1 cellular context compared by ENCODE assay signal in genomic region chr1:44724408-44725308, GRCh38.
A peak's percentile ranks its signal among the peaks of the same experiment; 100 is the strongest.
TF ChIP-seq lines count a peak whose summit lies in the region.

No MANE protein-coding gene starts in this region.

TF ChIP-seq in K562, 482 proteins besides CTCF, POLR2A, EP300 and RAD21:
- TF ChIP-seq ARHGAP35 (IDR thresholded peaks at IDR 0.05; ENCODE audit: partially characterized antibody) = no peak
- peak in 1 of 3 experiments; percentile 19 for TF ChIP-seq YY1 (IDR thresholded peaks at IDR 0.05; ENCODE audit: borderline replicate concordance in 1 of 3, control insufficient read depth in 1 of 3, extremely low read depth in 1 of 3, insufficient read depth in 3 of 3, insufficient read length in 1 of 3, insufficient replicate concordance in 2 of 3, low read depth in 1 of 3, low read length in 2 of 3)
- TF ChIP-seq, protein P1, sequence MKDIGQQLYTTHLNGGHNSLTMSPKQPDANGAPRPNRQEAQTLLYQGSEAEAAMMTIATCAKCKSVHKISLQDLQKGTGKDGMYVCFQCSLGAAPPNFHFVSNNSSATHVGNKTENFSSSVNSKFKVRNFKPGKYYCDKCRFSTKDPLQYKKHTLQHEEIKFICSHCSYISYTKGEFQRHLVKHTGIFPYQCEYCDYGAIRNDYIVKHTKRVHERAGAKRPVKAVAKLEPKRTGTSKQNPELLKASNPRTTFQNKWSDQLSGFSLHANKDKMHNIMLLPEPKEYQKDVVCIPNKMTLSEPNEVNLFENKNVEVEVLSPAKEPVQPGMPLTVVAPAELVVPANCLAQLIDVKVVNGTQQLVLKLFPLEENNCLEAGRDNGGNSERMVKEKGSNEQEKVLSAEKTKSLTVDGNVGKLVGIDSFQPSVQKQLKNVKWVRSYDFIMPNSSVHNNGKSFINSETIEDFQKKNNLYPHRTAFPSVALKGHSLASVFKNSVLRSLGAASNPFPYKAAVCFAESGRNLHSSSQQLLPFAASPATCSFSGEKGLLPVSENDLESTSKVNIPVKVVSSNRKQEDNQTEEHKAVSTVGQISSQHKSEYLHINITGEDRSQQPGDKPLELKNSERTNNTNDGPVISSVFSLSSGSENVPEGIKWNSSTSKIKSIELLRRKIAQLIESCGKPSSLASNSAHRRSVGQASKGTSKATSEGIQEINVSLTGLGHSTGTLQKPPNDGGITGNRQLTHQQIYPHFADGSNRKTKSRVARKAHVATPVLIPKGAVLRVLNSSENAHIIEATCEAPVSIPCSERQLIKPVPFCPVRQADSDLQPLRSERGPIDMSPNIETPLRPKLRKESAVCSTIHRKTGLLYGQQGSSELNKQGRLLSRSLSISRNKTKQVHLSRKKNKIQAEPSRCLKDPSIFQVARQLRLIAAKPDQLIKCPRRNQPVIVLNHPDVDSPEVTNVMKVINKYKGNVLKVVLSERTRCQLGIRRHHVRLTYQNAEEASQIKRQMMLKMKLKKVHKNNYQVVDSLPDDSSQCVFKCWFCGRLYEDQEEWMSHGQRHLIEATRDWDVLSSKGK (CRISPR knock-in tag; IDR thresholded peaks at IDR 0.05) = no peak
- TF ChIP-seq HNRNPL (IDR thresholded peaks at IDR 0.05; ENCODE audit: low read depth, low read length) = 0 out of 2 replicates have a peak, but pooled peaks have one; percentile 17
- TF ChIP-seq CTBP1 (IDR thresholded peaks at IDR 0.05; ENCODE audit: borderline replicate concordance) = no peak
- TF ChIP-seq IFI16 (CRISPR knock-in tag; IDR thresholded peaks at IDR 0.05) = no peak
- TF ChIP-seq CBX8 (IDR thresholded peaks at IDR 0.05; ENCODE audit: borderline replicate concordance, extremely low read depth, low read depth, low read length, poor library complexity, severe bottlenecking) = no peak
- TF ChIP-seq ZNF277 (CRISPR knock-in tag; IDR thresholded peaks at IDR 0.05; ENCODE audit: borderline replicate concordance) = no peak
- no peak for TF ChIP-seq MBD1 (CRISPR knock-in tag; IDR thresholded peaks at IDR 0.05)
- TF ChIP-seq, protein P2, sequence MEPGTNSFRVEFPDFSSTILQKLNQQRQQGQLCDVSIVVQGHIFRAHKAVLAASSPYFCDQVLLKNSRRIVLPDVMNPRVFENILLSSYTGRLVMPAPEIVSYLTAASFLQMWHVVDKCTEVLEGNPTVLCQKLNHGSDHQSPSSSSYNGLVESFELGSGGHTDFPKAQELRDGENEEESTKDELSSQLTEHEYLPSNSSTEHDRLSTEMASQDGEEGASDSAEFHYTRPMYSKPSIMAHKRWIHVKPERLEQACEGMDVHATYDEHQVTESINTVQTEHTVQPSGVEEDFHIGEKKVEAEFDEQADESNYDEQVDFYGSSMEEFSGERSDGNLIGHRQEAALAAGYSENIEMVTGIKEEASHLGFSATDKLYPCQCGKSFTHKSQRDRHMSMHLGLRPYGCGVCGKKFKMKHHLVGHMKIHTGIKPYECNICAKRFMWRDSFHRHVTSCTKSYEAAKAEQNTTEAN (CRISPR knock-in tag; IDR thresholded peaks at IDR 0.05) = no peak
- TF ChIP-seq ZBTB33 (CRISPR knock-in tag; IDR thresholded peaks at IDR 0.05) = peak; percentile 88
- TF ChIP-seq SMAD2 (IDR thresholded peaks at IDR 0.05; ENCODE audit: low read depth, low read length) = no peak
